Comparison of ENCODE assay signal across 8 cellular contexts in the genomic region with DNA sequence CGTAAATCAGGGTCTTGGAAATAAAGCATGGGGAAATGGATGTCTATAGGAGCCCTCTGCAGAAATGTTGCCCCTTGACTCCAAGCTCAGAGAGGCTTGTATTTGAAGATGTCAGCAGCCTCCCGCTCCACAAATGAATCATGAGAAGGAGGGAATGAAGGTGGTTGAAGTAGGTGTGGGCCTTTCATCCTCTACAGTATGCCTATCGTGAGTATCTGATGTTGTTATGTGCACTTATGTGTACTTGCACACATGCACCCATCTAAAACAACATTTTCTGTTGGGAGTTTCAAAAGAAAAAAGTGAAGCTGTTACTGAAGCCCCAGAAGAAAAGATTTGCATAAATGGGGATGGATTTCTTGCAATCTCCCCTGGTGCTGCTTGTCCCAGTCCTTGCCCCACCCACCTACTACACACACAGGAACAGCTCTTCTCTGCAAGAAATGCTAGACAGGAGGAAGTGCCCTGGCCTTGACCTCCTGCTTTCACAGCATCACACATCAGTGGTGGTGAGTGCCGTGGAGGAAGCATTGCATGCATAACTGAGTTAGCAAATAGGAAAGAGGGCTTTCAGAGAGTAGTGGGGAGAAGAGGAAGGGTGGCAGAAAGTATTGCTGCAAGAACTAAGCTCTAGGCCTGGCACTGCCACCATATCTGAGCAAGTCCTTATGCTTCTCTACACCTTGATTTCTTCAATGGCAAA.
DNase-seq lines count a peak whose midpoint lies in the region; ATAC-seq and TF ChIP-seq lines count a peak whose summit lies in the region.

No MANE protein-coding gene starts in this region.

- peak overlapping the region in 2 of 4 donors; percentile 11 to 33 for H3K27ac ChIP-seq in esophagus squamous epithelium

- WGBS in esophagus squamous epithelium, 2 donors = 81% methylated on average over 4 of the region's 4 CpGs

- ATAC-seq in GM19455 (IDR thresholded peaks at IDR 0.05; ENCODE audit: unreplicated experiment) = no peak

- intact Hi-C loops in esophagus squamous epithelium (cut with DNase I) = no loop called here

- H3K9me3 ChIP-seq in esophagus squamous epithelium = peaks cover 0 to 4% (median 0%) of the 10 kb centered on the region in 3 donors

- H3K36me3 ChIP-seq in esophagus squamous epithelium = no peaks in the 10 kb centered on the region

- H3K4me3 ChIP-seq in esophagus squamous epithelium = no peak overlapping the region

- H3K4me1 ChIP-seq in esophagus squamous epithelium = peaks cover 8 to 52% (median 29%) of the 10 kb centered on the region in 3 donors

- no peak for TF ChIP-seq POLR2A in esophagus squamous epithelium (IDR thresholded peaks at IDR 0.05)

- TF ChIP-seq CTCF in esophagus squamous epithelium (IDR thresholded peaks at IDR 0.05) = no peak

- no peaks in the 10 kb centered on the region for H3K27me3 ChIP-seq in esophagus squamous epithelium

- DNase-seq in activated naive CD4-positive, alpha-beta T cell treated with Interleukin-2 at 50 U/mL for 16 hours = peak; percentile 13
- no peak for DNase-seq in activated naive CD4-positive, alpha-beta T cell treated with anti-CD3 and anti-CD28 coated beads, Interleukin-2, amount 50 U/mL, for 16 hours
- DNase-seq in SKM-1 (lab: John Stamatoyannopoulos, UW; ENCODE audit: unreplicated experiment) = peak; percentile 97
- peak; percentile 18 for DNase-seq in esophagus squamous epithelium (lab: John Stamatoyannopoulos, UW)
- DNase-seq in stimulated activated CD8-positive, alpha-beta memory T cell treated with anti-CD3 and anti-CD28 coated beads, Interleukin-15, amount 100 ng/mL, for 1 hour (ENCODE audit: low read depth) = peak; percentile 1
- DNase-seq in SHP77 treated with DMSO at 0.1 percent for 48 hours (lab: John Stamatoyannopoulos, UW) = no peak
- DNase-seq in NCI-H524 treated with DMSO at 0.1 percent for 48 hours (lab: John Stamatoyannopoulos, UW) = no peak

Comparison
In these comparisons a context has a peak if more than half of its experiments do, and no peak if none do; other contexts are left out.
1. DNase-seq: peak in activated naive CD4-positive, alpha-beta T cell treated with Interleukin-2 at 50 U/mL for 16 hours (single experiment), SKM-1 (single experiment), esophagus squamous epithelium (single experiment) and stimulated activated CD8-positive, alpha-beta memory T cell treated with anti-CD3 and anti-CD28 coated beads, Interleukin-15, amount 100 ng/mL, for 1 hour (single experiment); none in activated naive CD4-positive, alpha-beta T cell treated with anti-CD3 and anti-CD28 coated beads, Interleukin-2, amount 50 U/mL, for 16 hours (single experiment), SHP77 treated with DMSO at 0.1 percent for 48 hours (single experiment) and NCI-H524 treated with DMSO at 0.1 percent for 48 hours (single experiment).